ENCODE assay signal across 1 cellular context in genomic region chr5:157381746-157382145, GRCh38.
TF ChIP-seq lines count a peak whose summit lies in the region.

No MANE protein-coding gene starts in this region.

TF ChIP-seq in IMR-90, 13 proteins besides CTCF, POLR2A, EP300 and RAD21:
- TF ChIP-seq RCOR1 (IDR thresholded peaks at IDR 0.05; ENCODE audit: insufficient replicate concordance, low read length) = no peak
- TF ChIP-seq MXI1 (IDR thresholded peaks at IDR 0.05; ENCODE audit: borderline replicate concordance, low read depth, low read length) = no peak
- TF ChIP-seq MAFK (IDR thresholded peaks at IDR 0.05; ENCODE audit: low read depth, low read length) = no peak
- TF ChIP-seq MAZ (IDR thresholded peaks at IDR 0.05; ENCODE audit: borderline replicate concordance, low read depth, low read length) = no peak
- TF ChIP-seq RFX5 (IDR thresholded peaks at IDR 0.05; ENCODE audit: low read depth, low read length) = no peak
- no peak for TF ChIP-seq BHLHE40 (IDR thresholded peaks at IDR 0.05; ENCODE audit: low read depth, low read length)
- TF ChIP-seq CHD1 (IDR thresholded peaks at IDR 0.05; ENCODE audit: low read depth, low read length) = no peak
- TF ChIP-seq FOS (IDR thresholded peaks at IDR 0.05; ENCODE audit: low read depth, low read length) = no peak
- TF ChIP-seq USF2 (IDR thresholded peaks at IDR 0.05; ENCODE audit: low read depth, low read length) = no peak
- no peak for TF ChIP-seq CEBPB (IDR thresholded peaks at IDR 0.05; ENCODE audit: low read depth, low read length)
- TF ChIP-seq SMC3 (IDR thresholded peaks at IDR 0.05; ENCODE audit: low read depth, low read length) = no peak
- TF ChIP-seq, protein P1, sequence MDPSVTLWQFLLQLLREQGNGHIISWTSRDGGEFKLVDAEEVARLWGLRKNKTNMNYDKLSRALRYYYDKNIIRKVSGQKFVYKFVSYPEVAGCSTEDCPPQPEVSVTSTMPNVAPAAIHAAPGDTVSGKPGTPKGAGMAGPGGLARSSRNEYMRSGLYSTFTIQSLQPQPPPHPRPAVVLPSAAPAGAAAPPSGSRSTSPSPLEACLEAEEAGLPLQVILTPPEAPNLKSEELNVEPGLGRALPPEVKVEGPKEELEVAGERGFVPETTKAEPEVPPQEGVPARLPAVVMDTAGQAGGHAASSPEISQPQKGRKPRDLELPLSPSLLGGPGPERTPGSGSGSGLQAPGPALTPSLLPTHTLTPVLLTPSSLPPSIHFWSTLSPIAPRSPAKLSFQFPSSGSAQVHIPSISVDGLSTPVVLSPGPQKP (IDR thresholded peaks at IDR 0.05; ENCODE audit: borderline replicate concordance, low read depth, low read length) = no peak
- TF ChIP-seq NFE2L2 (IDR thresholded peaks at IDR 0.05; ENCODE audit: low read depth, low read length) = no peak
